ENCODE assay signal across 12 cellular contexts in genomic region chr6:167849846-167850459, GRCh38. TPM values are rescaled to one million over a fixed set of nuclear protein-coding genes. Genes with fewer than 3 reads are reported as not detected.
A peak's percentile ranks its signal among the peaks of the same experiment; 100 is the strongest.
DNase-seq lines count a peak whose midpoint lies in the region; ATAC-seq, FAIRE-seq and TF ChIP-seq lines count a peak whose summit lies in the region.
"Had no signal": no experiment of that assay in that cellular context is flagged by ENCODE, and none has a peak within 500 bp of the region (broad histone marks: within the 10 kb centered on the region; RNA-seq: fewer than 3 reads in every experiment).

No MANE protein-coding gene starts in this region.

- peak overlapping the region; percentile 80 for H3K27ac ChIP-seq in mesenchymal stem cell (ENCODE audit: low read length, poor library complexity, severe bottlenecking)

- no peak for ATAC-seq in GM18867 (IDR thresholded peaks at IDR 0.05; ENCODE audit: unreplicated experiment)
- ATAC-seq: activated CD8-positive, alpha-beta T cell treated with anti-CD3 and anti-CD28 coated beads, Interleukin-2, amount 10 ng/mL, durations not matched to agents 7 days and 5 days had no signal

- H3K9me3 Mint-ChIP-seq in chondrocyte (ENCODE audit: low read depth): no peaks in the 10 kb centered on the region
- H3K9me3 Mint-ChIP-seq: memory B cell had no signal

- H3K9ac ChIP-seq in mesenchymal stem cell (ENCODE audit: low read length): no peak overlapping the region

- peak overlapping the region in 1 of 2 experiments; percentile 37 for H3K4ac ChIP-seq in mesenchymal stem cell (ENCODE audit: low read depth in 1 of 2, low read length in 2 of 2)

- no peak overlapping the region for H3K4me3 Mint-ChIP-seq in chondrocyte (ENCODE audit: unreplicated experiment)
- H3K4me3 Mint-ChIP-seq: activated CD8-positive, alpha-beta T cell treated with anti-CD3 and anti-CD28 coated beads, Interleukin-2, amount 10 ng/mL, durations not matched to agents 7 days and 5 days; CD4-positive, CD25-positive, alpha-beta regulatory T cell; memory B cell had no signal

- no peaks in the 10 kb centered on the region for H3K36me3 ChIP-seq in bronchial epithelial cell (ENCODE audit: control insufficient read depth, insufficient read depth, low read length)
- no peaks in the 10 kb centered on the region for H3K36me3 ChIP-seq in mesenchymal stem cell (ENCODE audit: control insufficient read depth in 1 of 2, insufficient read depth in 2 of 2, low read depth in 1 of 2, low read length in 2 of 2)

- H3K36me3 Mint-ChIP-seq in chondrocyte (ENCODE audit: low read depth): no peaks in the 10 kb centered on the region
- H3K36me3 Mint-ChIP-seq: CD4-positive, CD25-positive, alpha-beta regulatory T cell; memory B cell had no signal

- no peak overlapping the region for H2BK5ac ChIP-seq in mesenchymal stem cell (ENCODE audit: low read depth, low read length, poor library complexity, severe bottlenecking)

- peak overlapping the region; percentile 27 for H3K4me2 ChIP-seq in mesenchymal stem cell (ENCODE audit: low read length, poor library complexity, severe bottlenecking)

- no peak for FAIRE-seq in bronchial epithelial cell (lab: Jason Lieb, UNC)

- H3K4me1 ChIP-seq in mesenchymal stem cell (ENCODE audit: control insufficient read depth, insufficient read depth, low read depth, low read length): peaks cover 2% of the 10 kb centered on the region

- 8% methylated on average over 1 of the region's 4 CpGs for WGBS in mesenchymal stem cell

- no peak for TF ChIP-seq CTCF in LNCaP clone FGC (IDR thresholded peaks at IDR 0.05; ENCODE audit: control insufficient read depth, extremely low read depth, insufficient read depth)
- no peak for TF ChIP-seq CTCF in bronchial epithelial cell (IDR thresholded peaks at IDR 0.05; ENCODE audit: insufficient read depth, low read length, severe bottlenecking)
- TF ChIP-seq CTCF in chondrocyte (IDR thresholded peaks at IDR 0.05): no peak

- no peak overlapping the region for H3K18ac ChIP-seq in mesenchymal stem cell (ENCODE audit: low read depth in 1 of 2, low read length in 2 of 2)

- H2BK15ac ChIP-seq in mesenchymal stem cell (ENCODE audit: low read depth, poor library complexity, severe bottlenecking): no peak overlapping the region

- H3K4me3 ChIP-seq in LNCaP clone FGC (ENCODE audit: low read depth, low read length) (0 out of 2 replicates have a peak overlapping the region, but pooled peaks have one; percentile 14), bronchial epithelial cell (ENCODE audit: low read depth, low read length) (no peak overlapping the region), mesenchymal stem cell (ENCODE audit: insufficient read depth in 1 of 2, low read depth in 1 of 2, low read length in 2 of 2) (no peak overlapping the region)

- H3K27me3 Mint-ChIP-seq in chondrocyte (ENCODE audit: low read depth): no peaks in the 10 kb centered on the region
- H3K27me3 Mint-ChIP-seq: CD4-positive, CD25-positive, alpha-beta regulatory T cell; memory B cell had no signal

- H3K14ac ChIP-seq in mesenchymal stem cell (ENCODE audit: low read length in 2 of 2): no peak overlapping the region

- H3K27ac Mint-ChIP-seq in chondrocyte (ENCODE audit: unreplicated experiment): no peak overlapping the region
- H3K27ac Mint-ChIP-seq: activated CD8-positive, alpha-beta T cell treated with anti-CD3 and anti-CD28 coated beads, Interleukin-2, amount 10 ng/mL, durations not matched to agents 7 days and 5 days; CD4-positive, CD25-positive, alpha-beta regulatory T cell; memory B cell had no signal

- no peak overlapping the region for H2BK120ac ChIP-seq in mesenchymal stem cell (ENCODE audit: low read depth, low read length)

- H2AFZ ChIP-seq in mesenchymal stem cell (ENCODE audit: low read depth, low read length): no peak overlapping the region

- no peaks in the 10 kb centered on the region for H3K79me1 ChIP-seq in mesenchymal stem cell (replicated peaks; ENCODE audit: low read length, poor library complexity, severe bottlenecking)

- no peak overlapping the region for H2BK12ac ChIP-seq in mesenchymal stem cell (ENCODE audit: low read length in 2 of 2)

- no peaks in the 10 kb centered on the region for H3K27me3 ChIP-seq in bronchial epithelial cell (ENCODE audit: control insufficient read depth, insufficient read depth, low read length)
- no peaks in the 10 kb centered on the region for H3K27me3 ChIP-seq in mesenchymal stem cell (ENCODE audit: control insufficient read depth in 1 of 2, insufficient read depth in 1 of 2, low read length in 2 of 2)

- no peak overlapping the region for H4K91ac ChIP-seq in mesenchymal stem cell (ENCODE audit: low read length)

- peaks cover 61% of the 10 kb centered on the region for H3K4me1 Mint-ChIP-seq in chondrocyte (ENCODE audit: low read depth)

- no peaks in the 10 kb centered on the region for H3K9me3 ChIP-seq in mesenchymal stem cell (ENCODE audit: control insufficient read depth, low read length)

- no peak overlapping the region for H2AK5ac ChIP-seq in mesenchymal stem cell (ENCODE audit: low read length, severe bottlenecking)

- H3K23ac ChIP-seq in mesenchymal stem cell (ENCODE audit: low read length in 2 of 2): no peak overlapping the region

- no peak overlapping the region for H4K8ac ChIP-seq in mesenchymal stem cell (ENCODE audit: low read length)

- peak; percentile 60 for DNase-seq in DMS53 (lab: John Stamatoyannopoulos, UW)
- peak; percentile 84 for DNase-seq in LNCaP clone FGC (ENCODE audit: low read depth)
- DNase-seq in bronchial epithelial cell (ENCODE audit: low read depth): peak; percentile 96
- DNase-seq in mesenchymal stem cell: peak; percentile 52
- no peak for DNase-seq in stimulated activated CD4-positive, alpha-beta T cell treated with anti-CD3 and anti-CD28 coated beads, Interleukin-2, amount 100 ng/mL, for 48 hours
- no peak for DNase-seq in chondrocyte (ENCODE audit: low spot score)
- DNase-seq in stimulated activated CD4-positive, alpha-beta T cell treated with anti-CD3 and anti-CD28 coated beads, Interleukin-4, amount 100 ng/mL, for 1 hour: no peak
- DNase-seq: activated CD8-positive, alpha-beta T cell treated with anti-CD3 and anti-CD28 coated beads, Interleukin-2, amount 10 ng/mL, durations not matched to agents 7 days and 5 days; CD4-positive, CD25-positive, alpha-beta regulatory T cell; NCI-H524 treated with DMSO at 0.1 percent for 48 hours had no signal

RNA-seq across cellular contexts. Expression of gene AFDN, which starts 23.2 kb away (rescaled TPM):
- 146 and 171 TPM in 2 replicates for total RNA-seq in bronchial epithelial cell
- polyA plus RNA-seq in mesenchymal stem cell (2013, experiment 1 of 2): 47.4 TPM
- polyA plus RNA-seq in mesenchymal stem cell (2013, experiment 2 of 2): 42.9 TPM
- total RNA-seq in chondrocyte: 40.5 to 48.8 TPM (median 45.8 TPM) in 3 replicates

Comparison
In these comparisons a context has a peak if more than half of its experiments do, and no peak if none do; other contexts are left out.
1. DNase-seq: peak in DMS53 (single experiment), LNCaP clone FGC (single experiment), bronchial epithelial cell (single experiment) and mesenchymal stem cell (single experiment); none in stimulated activated CD4-positive, alpha-beta T cell treated with anti-CD3 and anti-CD28 coated beads, Interleukin-2, amount 100 ng/mL, for 48 hours (0 of 2), chondrocyte (single experiment) and stimulated activated CD4-positive, alpha-beta T cell treated with anti-CD3 and anti-CD28 coated beads, Interleukin-4, amount 100 ng/mL, for 1 hour (single experiment).